26 cellular contexts compared by ENCODE assay signal in genomic region chr11:134477486-134477885, GRCh38.
"Had no signal": no experiment of that assay in that cellular context is flagged by ENCODE, and none has a peak within 500 bp of the region (broad histone marks: within the 10 kb centered on the region; RNA-seq: fewer than 3 reads in every experiment).

No MANE protein-coding gene starts in this region.

- ATAC-seq: left colon; natural killer cell; psoas muscle; sciatic nerve; stimulated activated effector memory CD8-positive, alpha-beta T cell treated with anti-CD3 and anti-CD28 coated beads, Interleukin-12 subunit alpha, Interleukin-12 subunit beta, amount 100 ng/mL, for 72 hours had no signal

- H3K4me1 ChIP-seq: left ventricle myocardium inferior, neural progenitor cell, parathyroid adenoma, psoas muscle, suprapubic skin, tibial nerve, vagina had no signal

- H2AFZ ChIP-seq: neural progenitor cell, parathyroid adenoma had no signal

- FAIRE-seq: islet of Langerhans, kidney had no signal

- H3K9me3 Mint-ChIP-seq: mesothelial cell of epicardium; natural killer cell; nephron progenitor cell; neural progenitor cell; stimulated activated effector memory CD8-positive, alpha-beta T cell treated with anti-CD3 and anti-CD28 coated beads, Interleukin-12 subunit alpha, Interleukin-12 subunit beta, amount 100 ng/mL, for 72 hours; stimulated activated naive CD8-positive, alpha-beta T cell treated with anti-CD3 and anti-CD28 coated beads, Interleukin-15, Interleukin-2, amounts not matched to agents 100 ng/mL and 50 ng/mL, for 24 hours had no signal

- H3K4me3 Mint-ChIP-seq: mesothelial cell of epicardium; naive B cell; natural killer cell; nephron progenitor cell; neural progenitor cell; stimulated activated effector memory CD8-positive, alpha-beta T cell treated with anti-CD3 and anti-CD28 coated beads, Interleukin-12 subunit alpha, Interleukin-12 subunit beta, amount 100 ng/mL, for 72 hours; stimulated activated naive CD8-positive, alpha-beta T cell treated with anti-CD3 and anti-CD28 coated beads, Interleukin-15, Interleukin-2, amounts not matched to agents 100 ng/mL and 50 ng/mL, for 24 hours; type B pancreatic cell had no signal

- H3K36me3 ChIP-seq: left ventricle myocardium inferior, neural progenitor cell, neutrophil, suprapubic skin, tibial nerve, vagina had no signal

- H3K9me3 ChIP-seq: left ventricle myocardium inferior, neutrophil, psoas muscle, suprapubic skin, tibial nerve, vagina had no signal

- DNase-seq: hypothalamus; kidney; left colon; left ventricle myocardium inferior; mesendoderm; naive B cell; natural killer cell; nephron progenitor cell; occipital lobe; psoas muscle; stimulated activated CD4-positive, alpha-beta T cell treated with anti-CD3 and anti-CD28 coated beads, Interleukin-4, amount 100 ng/mL, for 24 hours; stimulated activated naive CD4-positive, alpha-beta T cell had no signal

- H3K79me2 ChIP-seq: parathyroid adenoma had no signal

- H3K9ac ChIP-seq: neural progenitor cell, parathyroid adenoma had no signal

- H3K27ac ChIP-seq: left ventricle myocardium inferior, neural progenitor cell, neutrophil, parathyroid adenoma, psoas muscle, skin epidermis, suprapubic skin, tibial nerve, vagina had no signal

- H3K4me2 ChIP-seq: neural progenitor cell had no signal

- H3K4me3 ChIP-seq: left ventricle myocardium inferior, lung, neural progenitor cell, psoas muscle, skin epidermis, suprapubic skin, tibial nerve, vagina had no signal

- H3K27me3 ChIP-seq: vagina had no signal

- H3K27ac Mint-ChIP-seq: mesothelial cell of epicardium; naive B cell; natural killer cell; nephron progenitor cell; neural progenitor cell; stimulated activated effector memory CD8-positive, alpha-beta T cell treated with anti-CD3 and anti-CD28 coated beads, Interleukin-12 subunit alpha, Interleukin-12 subunit beta, amount 100 ng/mL, for 72 hours; stimulated activated naive CD8-positive, alpha-beta T cell treated with anti-CD3 and anti-CD28 coated beads, Interleukin-15, Interleukin-2, amounts not matched to agents 100 ng/mL and 50 ng/mL, for 24 hours; type B pancreatic cell had no signal

- H3K36me3 Mint-ChIP-seq: mesothelial cell of epicardium; naive B cell; natural killer cell; neural progenitor cell; stimulated activated effector memory CD8-positive, alpha-beta T cell treated with anti-CD3 and anti-CD28 coated beads, Interleukin-12 subunit alpha, Interleukin-12 subunit beta, amount 100 ng/mL, for 72 hours; type B pancreatic cell had no signal

- H3K4me1 Mint-ChIP-seq: mesothelial cell of epicardium; naive B cell; nephron progenitor cell; stimulated activated effector memory CD8-positive, alpha-beta T cell treated with anti-CD3 and anti-CD28 coated beads, Interleukin-12 subunit alpha, Interleukin-12 subunit beta, amount 100 ng/mL, for 72 hours had no signal
